Comparison of ENCODE assay signal across 8 cellular contexts in the genomic region with DNA sequence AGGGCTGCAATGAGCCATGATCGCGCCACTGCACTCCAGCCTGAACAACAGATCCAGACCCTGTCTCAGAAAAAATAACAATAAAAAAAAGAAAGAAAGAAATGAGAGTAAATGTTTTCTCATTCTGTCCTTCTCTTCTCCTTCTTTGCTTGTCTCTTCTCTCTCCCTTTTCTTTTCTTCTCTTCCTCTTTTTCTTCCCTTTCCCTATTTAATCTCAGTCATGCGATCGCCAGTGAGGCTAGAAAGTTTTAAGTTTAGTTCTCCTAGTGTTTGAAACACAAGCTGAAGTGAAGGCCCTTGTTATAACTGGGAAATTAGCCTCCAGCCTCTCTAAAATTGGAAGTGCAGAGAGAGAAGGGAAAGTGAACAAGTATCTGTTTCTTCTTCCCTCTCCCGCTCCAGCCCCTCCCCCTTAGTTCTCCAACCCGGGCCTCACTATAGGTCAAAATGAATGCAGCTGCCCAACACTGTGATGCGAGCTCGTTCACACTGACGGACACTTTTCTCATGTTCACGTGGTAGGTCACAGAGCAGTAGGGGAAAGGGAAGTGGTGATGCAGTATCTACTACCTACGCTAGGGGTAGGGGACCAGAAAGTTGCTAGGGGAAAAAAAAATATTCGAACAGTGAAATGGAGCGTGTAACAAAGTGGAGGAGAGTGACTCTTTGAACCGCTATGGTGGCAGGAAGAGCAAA. TPM values are rescaled to one million over a fixed set of nuclear protein-coding genes. Genes with fewer than 3 reads are reported as not detected.
DNase-seq lines count a peak whose midpoint lies in the region; ATAC-seq and TF ChIP-seq lines count a peak whose summit lies in the region.

No MANE protein-coding gene starts in this region.

- peak; percentile 35 for TF ChIP-seq CTCF in kidney epithelial cell (IDR thresholded peaks at IDR 0.05; ENCODE audit: insufficient read depth, low read length, poor library complexity, severe bottlenecking)

- H3K27me3 ChIP-seq in kidney epithelial cell (ENCODE audit: control insufficient read depth, insufficient read depth, low read length), result no peaks in the 10 kb centered on the region

- H3K27me3 Mint-ChIP-seq in activated naive CD8-positive, alpha-beta T cell, result no peaks in the 10 kb centered on the region

- no peaks in the 10 kb centered on the region for H3K9me3 Mint-ChIP-seq in activated naive CD8-positive, alpha-beta T cell (ENCODE audit: low read depth)
- H3K9me3 Mint-ChIP-seq in stimulated activated effector memory CD8-positive, alpha-beta T cell treated with anti-CD3 and anti-CD28 coated beads, Interleukin-12 subunit alpha, Interleukin-12 subunit beta, amount 100 ng/mL, for 72 hours, result no peaks in the 10 kb centered on the region

- H3K4me3 Mint-ChIP-seq in activated naive CD8-positive, alpha-beta T cell, result peak overlapping the region; percentile 72
- H3K4me3 Mint-ChIP-seq in stimulated activated effector memory CD8-positive, alpha-beta T cell treated with anti-CD3 and anti-CD28 coated beads, Interleukin-12 subunit alpha, Interleukin-12 subunit beta, amount 100 ng/mL, for 72 hours, result peak overlapping the region; percentile 64

- peak overlapping the region; percentile 64 for H3K27ac Mint-ChIP-seq in activated naive CD8-positive, alpha-beta T cell
- peak overlapping the region; percentile 79 for H3K27ac Mint-ChIP-seq in stimulated activated effector memory CD8-positive, alpha-beta T cell treated with anti-CD3 and anti-CD28 coated beads, Interleukin-12 subunit alpha, Interleukin-12 subunit beta, amount 100 ng/mL, for 72 hours

- H3K36me3 Mint-ChIP-seq in activated naive CD8-positive, alpha-beta T cell, result peaks cover 4% of the 10 kb centered on the region
- no peaks in the 10 kb centered on the region for H3K36me3 Mint-ChIP-seq in stimulated activated effector memory CD8-positive, alpha-beta T cell treated with anti-CD3 and anti-CD28 coated beads, Interleukin-12 subunit alpha, Interleukin-12 subunit beta, amount 100 ng/mL, for 72 hours

- no peak overlapping the region for H3K4me3 ChIP-seq in kidney epithelial cell (ENCODE audit: low read depth, low read length)

- DNase-seq in activated gamma-delta T cell treated with Interleukin-2 at 50 U/mL for 16 hours, result peak; percentile 26
- no peak for DNase-seq in activated gamma-delta T cell (lab: John Stamatoyannopoulos, UW)
- DNase-seq in RPMI7951 (ENCODE audit: low read depth), result peak; percentile 89
- DNase-seq in kidney epithelial cell (ENCODE audit: low read depth), result peak; percentile 37
- peak; percentile 21 to 71 for DNase-seq in stimulated activated effector memory CD8-positive, alpha-beta T cell treated with anti-CD3 and anti-CD28 coated beads, Interleukin-12 subunit alpha, Interleukin-12 subunit beta, amount 100 ng/mL, for 72 hours (ENCODE audit: low spot score in 2 of 2)
- no peak for DNase-seq in NCI-H82 treated with DMSO at 0.1 percent for 48 hours (lab: John Stamatoyannopoulos, UW; ENCODE audit: unreplicated experiment)

- peaks cover 27% of the 10 kb centered on the region for H3K4me1 Mint-ChIP-seq in activated naive CD8-positive, alpha-beta T cell (ENCODE audit: low read depth)
- peaks cover 17% of the 10 kb centered on the region for H3K4me1 Mint-ChIP-seq in stimulated activated effector memory CD8-positive, alpha-beta T cell treated with anti-CD3 and anti-CD28 coated beads, Interleukin-12 subunit alpha, Interleukin-12 subunit beta, amount 100 ng/mL, for 72 hours

- peak; percentile 97 for ATAC-seq in HG03039 (IDR thresholded peaks at IDR 0.05; ENCODE audit: unreplicated experiment)
- ATAC-seq in stimulated activated effector memory CD8-positive, alpha-beta T cell treated with anti-CD3 and anti-CD28 coated beads, Interleukin-12 subunit alpha, Interleukin-12 subunit beta, amount 100 ng/mL, for 72 hours, result peak; percentile 98

- H3K36me3 ChIP-seq in kidney epithelial cell (ENCODE audit: control insufficient read depth, insufficient read depth, low read length), result no peaks in the 10 kb centered on the region

RNA-seq across cellular contexts. Expression of a gene that starts 23.4 kb away (rescaled TPM):
- total RNA-seq in RPMI7951 (2014; rRNA removed; shearing (Covaris generic)), result 6.2 and 8.9 TPM in 2 replicates
- total RNA-seq in kidney epithelial cell, result 13.3 and 16.8 TPM in 2 replicates

Comparison
In these comparisons a context has a peak if more than half of its experiments do, and no peak if none do; other contexts are left out.
1. DNase-seq: peak in activated gamma-delta T cell treated with Interleukin-2 at 50 U/mL for 16 hours (single experiment), RPMI7951 (single experiment), kidney epithelial cell (single experiment) and stimulated activated effector memory CD8-positive, alpha-beta T cell treated with anti-CD3 and anti-CD28 coated beads, Interleukin-12 subunit alpha, Interleukin-12 subunit beta, amount 100 ng/mL, for 72 hours (2 of 2); none in activated gamma-delta T cell (single experiment) and NCI-H82 treated with DMSO at 0.1 percent for 48 hours (single experiment).